In the genomic region with DNA sequence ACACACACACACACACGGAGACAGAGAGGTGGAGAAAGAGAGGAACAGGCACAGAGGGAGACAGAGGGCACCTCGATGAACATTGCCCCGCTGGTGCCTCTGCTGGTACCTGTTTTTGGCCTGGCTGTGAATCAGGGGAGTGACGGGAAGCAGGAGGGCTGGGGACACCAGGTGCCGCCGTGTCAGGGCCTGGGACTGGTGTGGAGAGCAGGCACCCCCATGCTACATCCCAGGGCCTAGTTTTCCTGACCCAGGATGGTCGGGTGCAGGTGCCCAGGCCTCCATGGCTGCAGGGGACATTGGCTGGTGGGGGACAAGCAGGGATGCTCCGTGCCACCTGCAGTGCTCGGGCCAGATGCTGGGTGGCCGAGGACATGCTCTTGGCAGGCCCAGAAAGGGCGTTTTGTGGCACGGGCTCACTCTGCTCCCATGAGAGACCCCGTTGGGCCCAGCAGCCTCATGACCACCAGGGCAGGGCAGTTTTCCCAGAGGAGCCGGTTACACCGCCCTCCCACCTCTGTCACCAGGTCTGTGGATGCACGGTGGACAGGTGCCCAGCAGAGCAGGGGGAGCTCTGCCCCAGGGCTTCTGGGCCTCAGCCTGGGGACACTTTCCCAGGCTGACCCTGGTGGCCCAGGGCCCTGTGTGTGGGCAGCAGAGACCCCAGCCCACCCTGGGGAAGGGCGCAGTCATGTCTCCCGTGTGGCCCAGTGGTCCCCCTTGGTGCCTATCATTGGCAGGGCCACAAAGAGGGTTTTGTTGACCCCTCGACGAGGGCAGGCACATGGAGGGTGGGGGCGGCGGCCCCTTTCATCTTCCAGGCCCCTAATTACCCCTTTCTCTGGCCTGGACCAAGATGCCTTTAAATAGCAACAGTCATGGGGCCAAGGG, we compare ENCODE assay signal across 2 cellular contexts.
TF ChIP-seq lines count a peak whose summit lies in the region.

No MANE protein-coding gene starts in this region.

TF ChIP-seq in A549, 52 proteins besides CTCF, POLR2A, EP300 and RAD21:
- TF ChIP-seq PBX3 (IDR thresholded peaks at IDR 0.05): no peak
- TF ChIP-seq, protein P1, sequence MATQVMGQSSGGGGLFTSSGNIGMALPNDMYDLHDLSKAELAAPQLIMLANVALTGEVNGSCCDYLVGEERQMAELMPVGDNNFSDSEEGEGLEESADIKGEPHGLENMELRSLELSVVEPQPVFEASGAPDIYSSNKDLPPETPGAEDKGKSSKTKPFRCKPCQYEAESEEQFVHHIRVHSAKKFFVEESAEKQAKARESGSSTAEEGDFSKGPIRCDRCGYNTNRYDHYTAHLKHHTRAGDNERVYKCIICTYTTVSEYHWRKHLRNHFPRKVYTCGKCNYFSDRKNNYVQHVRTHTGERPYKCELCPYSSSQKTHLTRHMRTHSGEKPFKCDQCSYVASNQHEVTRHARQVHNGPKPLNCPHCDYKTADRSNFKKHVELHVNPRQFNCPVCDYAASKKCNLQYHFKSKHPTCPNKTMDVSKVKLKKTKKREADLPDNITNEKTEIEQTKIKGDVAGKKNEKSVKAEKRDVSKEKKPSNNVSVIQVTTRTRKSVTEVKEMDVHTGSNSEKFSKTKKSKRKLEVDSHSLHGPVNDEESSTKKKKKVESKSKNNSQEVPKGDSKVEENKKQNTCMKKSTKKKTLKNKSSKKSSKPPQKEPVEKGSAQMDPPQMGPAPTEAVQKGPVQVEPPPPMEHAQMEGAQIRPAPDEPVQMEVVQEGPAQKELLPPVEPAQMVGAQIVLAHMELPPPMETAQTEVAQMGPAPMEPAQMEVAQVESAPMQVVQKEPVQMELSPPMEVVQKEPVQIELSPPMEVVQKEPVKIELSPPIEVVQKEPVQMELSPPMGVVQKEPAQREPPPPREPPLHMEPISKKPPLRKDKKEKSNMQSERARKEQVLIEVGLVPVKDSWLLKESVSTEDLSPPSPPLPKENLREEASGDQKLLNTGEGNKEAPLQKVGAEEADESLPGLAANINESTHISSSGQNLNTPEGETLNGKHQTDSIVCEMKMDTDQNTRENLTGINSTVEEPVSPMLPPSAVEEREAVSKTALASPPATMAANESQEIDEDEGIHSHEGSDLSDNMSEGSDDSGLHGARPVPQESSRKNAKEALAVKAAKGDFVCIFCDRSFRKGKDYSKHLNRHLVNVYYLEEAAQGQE (IDR thresholded peaks at IDR 0.05): no peak
- TF ChIP-seq FOXS1 (CRISPR knock-in tag; IDR thresholded peaks at IDR 0.05): no peak
- TF ChIP-seq, protein P2, sequence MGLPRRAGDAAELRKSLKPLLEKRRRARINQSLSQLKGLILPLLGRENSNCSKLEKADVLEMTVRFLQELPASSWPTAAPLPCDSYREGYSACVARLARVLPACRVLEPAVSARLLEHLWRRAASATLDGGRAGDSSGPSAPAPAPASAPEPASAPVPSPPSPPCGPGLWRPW (IDR thresholded peaks at IDR 0.05): no peak
- no peak for TF ChIP-seq POLR2AphosphoS2 (conservative IDR thresholded peaks at IDR 0.05; ENCODE audit: low read length)
- no peak for TF ChIP-seq GATA3 (IDR thresholded peaks at IDR 0.05; ENCODE audit: borderline replicate concordance)
- TF ChIP-seq CHD4 (IDR thresholded peaks at IDR 0.05; ENCODE audit: borderline replicate concordance): no peak
- TF ChIP-seq HOXA7 (CRISPR knock-in tag; IDR thresholded peaks at IDR 0.05): no peak
- TF ChIP-seq MAFK (IDR thresholded peaks at IDR 0.05; ENCODE audit: partially characterized antibody): no peak
- TF ChIP-seq MYC (IDR thresholded peaks at IDR 0.05; ENCODE audit: borderline replicate concordance, low read length): no peak
- TF ChIP-seq KDM5A (IDR thresholded peaks at IDR 0.05): no peak
- TF ChIP-seq EHMT2 (IDR thresholded peaks at IDR 0.05; ENCODE audit: low read depth): no peak

TF ChIP-seq in H1, 55 proteins besides CTCF, POLR2A, EP300 and RAD21:
- TF ChIP-seq NRF1 (IDR thresholded peaks at IDR 0.05; ENCODE audit: low read depth, low read length) (no peak), SRF (IDR thresholded peaks at IDR 0.05; ENCODE audit: low read depth, low read length) (no peak), KDM5A (IDR thresholded peaks at IDR 0.05; ENCODE audit: low read length) (no peak), HDAC2 (IDR thresholded peaks at IDR 0.05; ENCODE audit: borderline replicate concordance in 1 of 2, low read depth in 2 of 2, low read length in 2 of 2) (no peak), RBBP5 (IDR thresholded peaks at IDR 0.05; ENCODE audit: borderline replicate concordance, low read depth, low read length) (no peak), POU5F1 (IDR thresholded peaks at IDR 0.05; ENCODE audit: low read depth, low read length) (no peak), ASH2L (IDR thresholded peaks at IDR 0.05; ENCODE audit: low read length) (no peak), GABPA (IDR thresholded peaks at IDR 0.05; ENCODE audit: borderline replicate concordance, insufficient read depth, low read length) (no peak), CTBP2 (IDR thresholded peaks at IDR 0.05; ENCODE audit: borderline replicate concordance, insufficient read depth, insufficient read length, low read length) (no peak), CREB1 (IDR thresholded peaks at IDR 0.05) (no peak), CBX5 (IDR thresholded peaks at IDR 0.05; ENCODE audit: low read depth, low read length) (no peak), YY1 (IDR thresholded peaks at IDR 0.05; ENCODE audit: low read depth, low read length) (no peak), BCL11A (IDR thresholded peaks at IDR 0.05; ENCODE audit: low read depth in 2 of 2, low read length in 2 of 2) (no peak), CEBPB (IDR thresholded peaks at IDR 0.05; ENCODE audit: low read depth, low read length) (no peak), JUN (IDR thresholded peaks at IDR 0.05; ENCODE audit: low read depth, low read length) (no peak), CHD7 (IDR thresholded peaks at IDR 0.05; ENCODE audit: insufficient replicate concordance, low read length) (no peak), BACH1 (IDR thresholded peaks at IDR 0.05; ENCODE audit: low read length) (no peak)
- TF ChIP-seq, protein P3, sequence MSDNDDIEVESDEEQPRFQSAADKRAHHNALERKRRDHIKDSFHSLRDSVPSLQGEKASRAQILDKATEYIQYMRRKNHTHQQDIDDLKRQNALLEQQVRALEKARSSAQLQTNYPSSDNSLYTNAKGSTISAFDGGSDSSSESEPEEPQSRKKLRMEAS (IDR thresholded peaks at IDR 0.05): no peak
TF ChIP-seq in H1: peak in this region for 0.
